ENCODE assay signal across 8 cellular contexts in the genomic region with DNA sequence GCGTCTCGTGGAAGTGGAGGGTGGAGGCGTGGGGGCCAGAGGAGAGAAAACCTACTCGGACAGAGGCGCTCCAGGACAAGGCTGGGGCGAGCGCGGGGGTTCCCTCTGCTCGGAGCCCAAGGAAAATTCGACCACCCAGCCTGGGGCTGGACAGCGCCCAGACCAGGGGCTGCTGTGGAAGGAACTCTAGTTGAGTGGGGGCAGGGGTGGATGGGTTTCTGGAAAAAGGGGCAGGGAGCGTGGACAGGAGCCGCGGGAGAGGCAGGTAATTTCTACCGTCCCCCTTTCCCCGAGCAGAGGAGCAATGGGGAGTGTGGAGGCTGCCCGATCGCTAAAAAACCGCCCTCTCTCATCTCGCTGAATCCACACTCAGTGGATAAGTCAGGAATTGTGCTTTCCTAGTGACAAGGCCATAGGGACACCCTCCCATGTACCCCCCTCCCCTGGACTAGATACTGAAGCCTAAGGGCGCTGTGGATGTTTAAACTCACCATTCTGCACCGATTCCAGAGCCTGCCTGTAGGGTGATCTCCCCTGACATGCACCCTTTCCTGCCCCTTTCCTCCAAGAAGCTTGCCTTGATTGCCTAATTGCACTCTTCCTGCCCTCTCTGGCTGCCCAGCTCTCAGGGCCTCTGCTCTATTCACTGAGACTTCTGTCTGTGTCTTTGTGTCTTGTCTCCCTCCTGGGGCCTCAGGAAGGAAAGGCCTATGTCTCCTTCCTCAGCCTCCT.
DNase-seq lines count a peak whose midpoint lies in the region; ATAC-seq lines count a peak whose summit lies in the region.

No MANE protein-coding gene starts in this region.

- H3K4me1 Mint-ChIP-seq in T-helper 2 cell treated with Interferon-gamma antibody and Interleukin-4, amounts not matched to agents 5 μg/mL and 100 μg/mL, for 36 hours (ENCODE audit: low read depth) = peaks cover 12% of the 10 kb centered on the region
- peaks cover 11% of the 10 kb centered on the region for H3K4me1 Mint-ChIP-seq in activated naive CD8-positive, alpha-beta T cell treated with anti-CD3 and anti-CD28 coated beads, Interleukin-2, amount 10 ng/mL, durations not matched to agents 7 days and 5 days

- no peak for DNase-seq in T-helper 2 cell treated with Interferon-gamma antibody and Interleukin-4, amounts not matched to agents 5 μg/mL and 100 μg/mL, for 36 hours (ENCODE audit: low spot score)
- DNase-seq in T-helper 2 cell = no peak
- DNase-seq in activated naive CD8-positive, alpha-beta T cell treated with anti-CD3 and anti-CD28 coated beads, Interleukin-2, amount 10 ng/mL, durations not matched to agents 7 days and 5 days = no peak
- DNase-seq in iPS-NIHi11 (ENCODE audit: low spot score) = peak; percentile 33
- no peak for DNase-seq in stimulated activated naive CD8-positive, alpha-beta T cell treated with anti-CD3 and anti-CD28 coated beads, Interleukin-15, Interleukin-2, amounts not matched to agents 100 U/mL and 50 U/mL, for 24 hours
- DNase-seq in occipital lobe (lab: John Stamatoyannopoulos, UW) = no peak
- no peak for DNase-seq in anterior cingulate cortex (lab: John Stamatoyannopoulos, UW)
- DNase-seq in NCI-H2081 (lab: John Stamatoyannopoulos, UW) = no peak

- H3K27me3 Mint-ChIP-seq in T-helper 2 cell treated with Interferon-gamma antibody and Interleukin-4, amounts not matched to agents 5 μg/mL and 100 μg/mL, for 36 hours (ENCODE audit: low read depth) = peaks cover 50% of the 10 kb centered on the region
- peaks cover 51% of the 10 kb centered on the region for H3K27me3 Mint-ChIP-seq in activated naive CD8-positive, alpha-beta T cell treated with anti-CD3 and anti-CD28 coated beads, Interleukin-2, amount 10 ng/mL, durations not matched to agents 7 days and 5 days

- POLR2A ChIA-PET in activated naive CD8-positive, alpha-beta T cell treated with anti-CD3 and anti-CD28 coated beads, Interleukin-2, amount 10 ng/mL, durations not matched to agents 7 days and 5 days (lab: Charles Lee) = no interaction called here

- peak; percentile 15 for ATAC-seq in activated naive CD8-positive, alpha-beta T cell treated with anti-CD3 and anti-CD28 coated beads, Interleukin-2, amount 10 ng/mL, durations not matched to agents 7 days and 5 days (ENCODE audit: low read depth)
- ATAC-seq in stimulated activated naive CD8-positive, alpha-beta T cell treated with anti-CD3 and anti-CD28 coated beads, Interleukin-15, Interleukin-2, amounts not matched to agents 100 U/mL and 50 U/mL, for 24 hours = peak; percentile 31

- H3K36me3 Mint-ChIP-seq in T-helper 2 cell treated with Interferon-gamma antibody and Interleukin-4, amounts not matched to agents 5 μg/mL and 100 μg/mL, for 36 hours (ENCODE audit: low read depth) = no peaks in the 10 kb centered on the region
- no peaks in the 10 kb centered on the region for H3K36me3 Mint-ChIP-seq in activated naive CD8-positive, alpha-beta T cell treated with anti-CD3 and anti-CD28 coated beads, Interleukin-2, amount 10 ng/mL, durations not matched to agents 7 days and 5 days

- peak overlapping the region; percentile 67 for H3K4me3 Mint-ChIP-seq in T-helper 2 cell treated with Interferon-gamma antibody and Interleukin-4, amounts not matched to agents 5 μg/mL and 100 μg/mL, for 36 hours
- H3K4me3 Mint-ChIP-seq in activated naive CD8-positive, alpha-beta T cell treated with anti-CD3 and anti-CD28 coated beads, Interleukin-2, amount 10 ng/mL, durations not matched to agents 7 days and 5 days = peak overlapping the region; percentile 80

- no peak overlapping the region for H3K27ac Mint-ChIP-seq in T-helper 2 cell treated with Interferon-gamma antibody and Interleukin-4, amounts not matched to agents 5 μg/mL and 100 μg/mL, for 36 hours
- no peak overlapping the region for H3K27ac Mint-ChIP-seq in activated naive CD8-positive, alpha-beta T cell treated with anti-CD3 and anti-CD28 coated beads, Interleukin-2, amount 10 ng/mL, durations not matched to agents 7 days and 5 days

- no peaks in the 10 kb centered on the region for H3K9me3 Mint-ChIP-seq in T-helper 2 cell treated with Interferon-gamma antibody and Interleukin-4, amounts not matched to agents 5 μg/mL and 100 μg/mL, for 36 hours
- no peaks in the 10 kb centered on the region for H3K9me3 Mint-ChIP-seq in activated naive CD8-positive, alpha-beta T cell treated with anti-CD3 and anti-CD28 coated beads, Interleukin-2, amount 10 ng/mL, durations not matched to agents 7 days and 5 days
